Comparison of ENCODE assay signal across 15 cellular contexts in the genomic region with DNA sequence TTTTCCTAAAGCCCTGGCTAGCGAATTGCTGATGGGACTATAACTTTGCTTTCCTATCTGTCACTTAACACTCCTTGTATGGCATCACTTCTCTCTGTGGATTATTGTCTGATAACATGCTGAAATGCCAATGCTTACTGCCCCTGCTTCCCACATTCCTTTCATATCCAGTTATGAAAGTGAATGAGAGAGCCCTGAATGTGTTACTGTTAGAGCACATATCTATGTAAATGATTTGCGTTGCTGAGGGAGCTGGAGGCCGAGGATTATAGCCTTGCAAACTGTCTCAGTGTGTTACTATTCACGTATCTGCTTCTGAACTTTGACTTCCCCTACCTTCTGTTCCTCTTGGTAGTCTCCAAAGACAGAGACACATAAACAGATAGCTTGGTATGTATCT. TPM values are rescaled to one million over a fixed set of nuclear protein-coding genes. Genes with fewer than 3 reads are reported as not detected.
DNase-seq lines count a peak whose midpoint lies in the region; ATAC-seq, FAIRE-seq and TF ChIP-seq lines count a peak whose summit lies in the region.
"Had no signal": no experiment of that assay in that cellular context is flagged by ENCODE, and none has a peak within 500 bp of the region (broad histone marks: within the 10 kb centered on the region; RNA-seq: fewer than 3 reads in every experiment).

No MANE protein-coding gene starts in this region.

- H3K4me1 ChIP-seq in A673 (ENCODE audit: insufficient read depth, low read length, poor library complexity, severe bottlenecking), result peaks cover 4% of the 10 kb centered on the region
- peaks cover 9% of the 10 kb centered on the region for H3K4me1 ChIP-seq in mesenchymal stem cell (ENCODE audit: control insufficient read depth, insufficient read depth, low read depth, low read length)
- peaks cover 5% of the 10 kb centered on the region for H3K4me1 ChIP-seq in lower lobe of right lung
- H3K4me1 ChIP-seq in PC-9 (replicated peaks; ENCODE audit: insufficient read depth), result peaks cover 33% of the 10 kb centered on the region

- no peak overlapping the region for H2AFZ ChIP-seq in mesenchymal stem cell (ENCODE audit: low read depth, low read length)
- H2AFZ ChIP-seq in PC-9, result no peak overlapping the region

- H2BK12ac ChIP-seq in mesenchymal stem cell (ENCODE audit: low read length in 2 of 2), result no peak overlapping the region

- no peaks in the 10 kb centered on the region for H3K36me3 ChIP-seq in A673 (ENCODE audit: insufficient read depth, low read length, poor library complexity, severe bottlenecking)
- no peaks in the 10 kb centered on the region for H3K36me3 ChIP-seq in bronchial epithelial cell (ENCODE audit: control insufficient read depth, insufficient read depth, low read length)
- peaks cover 2 to 19% of the 10 kb centered on the region in 2 experiments for H3K36me3 ChIP-seq in mesenchymal stem cell (ENCODE audit: control insufficient read depth in 1 of 2, insufficient read depth in 2 of 2, low read depth in 1 of 2, low read length in 2 of 2)
- peaks cover 7% of the 10 kb centered on the region for H3K36me3 ChIP-seq in lower lobe of right lung
- peaks cover 10% of the 10 kb centered on the region; the same call in 1 of the 2 replicates for H3K36me3 ChIP-seq in PC-9 (ENCODE audit: low read depth)

- H3K14ac ChIP-seq in mesenchymal stem cell (ENCODE audit: low read length in 2 of 2), result no peak overlapping the region

- H3K4me1 Mint-ChIP-seq in naive thymus-derived CD8-positive, alpha-beta T cell, result peaks cover 2 to 51% (median 15%) of the 10 kb centered on the region in 4 donors

- H4K8ac ChIP-seq in mesenchymal stem cell (ENCODE audit: low read length), result no peak overlapping the region

- no peak overlapping the region for H3K27ac Mint-ChIP-seq in naive thymus-derived CD8-positive, alpha-beta T cell

- no peak overlapping the region for H4K91ac ChIP-seq in mesenchymal stem cell (ENCODE audit: low read length)

- CTCF ChIA-PET in A673 (lab: Charles Lee) (interaction anchor here (0.6 kb wide), 1 partner anchor 1803 kb away, joined by 3 read pairs; no protein-coding TSS in a partner anchor), PC-9 (lab: Charles Lee) (no interaction called here)

- H3K9ac ChIP-seq in mesenchymal stem cell (ENCODE audit: low read length), result no peak overlapping the region

- no peak overlapping the region for H2BK15ac ChIP-seq in mesenchymal stem cell (ENCODE audit: low read depth, poor library complexity, severe bottlenecking)

- no peak overlapping the region for H3K18ac ChIP-seq in mesenchymal stem cell (ENCODE audit: low read depth in 1 of 2, low read length in 2 of 2)

- H3K27me3 ChIP-seq in A673 (replicated peaks; ENCODE audit: insufficient read depth, low read depth, low read length, poor library complexity) (no peaks in the 10 kb centered on the region), bronchial epithelial cell (ENCODE audit: control insufficient read depth, insufficient read depth, low read length) (no peaks in the 10 kb centered on the region), mesenchymal stem cell (ENCODE audit: control insufficient read depth in 1 of 2, insufficient read depth in 1 of 2, low read length in 2 of 2) (no peaks in the 10 kb centered on the region), lower lobe of right lung (ENCODE audit: low read depth) (no peaks in the 10 kb centered on the region), PC-9 (ENCODE audit: insufficient read depth, low read depth) (no peaks in the 10 kb centered on the region)

- H3K9me3 Mint-ChIP-seq in naive thymus-derived CD8-positive, alpha-beta T cell, result no peaks in the 10 kb centered on the region

- H3K4me2 ChIP-seq in mesenchymal stem cell (ENCODE audit: low read length, poor library complexity, severe bottlenecking), result no peak overlapping the region
- no peak overlapping the region for H3K4me2 ChIP-seq in PC-9

- TF ChIP-seq CTCF in A673 (conservative IDR thresholded peaks at IDR 0.05; ENCODE audit: low read depth, low read length) (no peak), bronchial epithelial cell (IDR thresholded peaks at IDR 0.05; ENCODE audit: insufficient read depth, low read length, severe bottlenecking) (no peak), lower lobe of right lung (IDR thresholded peaks at IDR 0.05) (no peak), PC-9 (conservative IDR thresholded peaks at IDR 0.05) (no peak)

- peak; percentile 7 for FAIRE-seq in bronchial epithelial cell (lab: Jason Lieb, UNC)
- FAIRE-seq: GM12892 had no signal

- ATAC-seq in lower lobe of right lung, result no peak
- no peak for ATAC-seq in naive thymus-derived CD8-positive, alpha-beta T cell

- H3K4me3 Mint-ChIP-seq in naive thymus-derived CD8-positive, alpha-beta T cell, result no peak overlapping the region

- H3K4me3 ChIP-seq in A673 (ENCODE audit: low read depth, low read length, poor library complexity, severe bottlenecking), result no peak overlapping the region
- H3K4me3 ChIP-seq in bronchial epithelial cell (ENCODE audit: low read depth, low read length), result no peak overlapping the region
- H3K4me3 ChIP-seq in mesenchymal stem cell (ENCODE audit: insufficient read depth in 1 of 2, low read depth in 1 of 2, low read length in 2 of 2), result no peak overlapping the region
- no peak overlapping the region for H3K4me3 ChIP-seq in lower lobe of right lung
- no peak overlapping the region for H3K4me3 ChIP-seq in PC-9

- H3K27ac ChIP-seq in A673 (ENCODE audit: low read depth, low read length, poor library complexity, severe bottlenecking) (peak overlapping the region; percentile 19), mesenchymal stem cell (ENCODE audit: low read length, poor library complexity, severe bottlenecking) (peak overlapping the region; percentile 67), lower lobe of right lung (no peak overlapping the region), PC-9 (no peak overlapping the region)

- intact Hi-C loops in A673 (cut with micrococcal nuclease; ENCODE audit: unreplicated experiment), result no loop called here
- intact Hi-C loops in lower lobe of right lung (cut with DNase I), result no loop called here
- intact Hi-C loops in PC-9 (cut with micrococcal nuclease; ENCODE audit: unreplicated experiment), result loop anchor here (10.0 kb wide), 1 partner anchor 105 kb away; no protein-coding TSS in a partner anchor

- H2BK5ac ChIP-seq in mesenchymal stem cell (ENCODE audit: low read depth, low read length, poor library complexity, severe bottlenecking), result no peak overlapping the region

- no peaks in the 10 kb centered on the region for H3K9me2 ChIP-seq in PC-9 (ENCODE audit: insufficient read depth)

- BruUV-seq in A673 (replicated peaks; lab: Mats Ljungman, UMichigan), result no TSS peak
- BruUV-seq in PC-9 (replicated peaks; lab: Mats Ljungman, UMichigan), result no TSS peak

- H3K27me3 Mint-ChIP-seq in naive thymus-derived CD8-positive, alpha-beta T cell, result no peaks in the 10 kb centered on the region

- H3K36me3 Mint-ChIP-seq in naive thymus-derived CD8-positive, alpha-beta T cell, result peaks cover 0 to 14% (median 4%) of the 10 kb centered on the region in 3 donors

- POLR2A ChIA-PET in A673 (lab: Charles Lee; ENCODE audit: low non-redundant PET) (no interaction called here), PC-9 (lab: Charles Lee; ENCODE audit: unreplicated experiment) (no interaction called here)
- POLR2A ChIA-PET in naive thymus-derived CD8-positive, alpha-beta T cell (lab: Charles Lee), result interaction anchor here (1.3 kb wide), 1 partner anchor 37 kb away, joined by 3 read pairs; a partner anchor contains a TSS

- H4K20me1 ChIP-seq in PC-9 (ENCODE audit: insufficient read depth), result no peaks in the 10 kb centered on the region

- H3K79me1 ChIP-seq in mesenchymal stem cell (replicated peaks; ENCODE audit: low read length, poor library complexity, severe bottlenecking), result peaks cover 28% of the 10 kb centered on the region

- H3K79me2 ChIP-seq in PC-9 (ENCODE audit: low read depth), result peaks cover 22% of the 10 kb centered on the region

- H3K4ac ChIP-seq in mesenchymal stem cell (ENCODE audit: low read depth in 1 of 2, low read length in 2 of 2), result no peak overlapping the region

- H3F3A ChIP-seq in PC-9 (ENCODE audit: insufficient read depth, low read depth), result peaks cover 7% of the 10 kb centered on the region

- H2BK120ac ChIP-seq in mesenchymal stem cell (ENCODE audit: low read depth, low read length), result no peak overlapping the region

- H2AK5ac ChIP-seq in mesenchymal stem cell (ENCODE audit: low read length, severe bottlenecking), result no peak overlapping the region

- WGBS in mesenchymal stem cell, result 100% methylated on average over 3 of the region's 4 CpGs

- no peaks in the 10 kb centered on the region for H3K9me3 ChIP-seq in A673 (ENCODE audit: low read depth, low read length, poor library complexity, severe bottlenecking)
- H3K9me3 ChIP-seq in mesenchymal stem cell (ENCODE audit: control insufficient read depth, low read length), result no peaks in the 10 kb centered on the region
- no peaks in the 10 kb centered on the region for H3K9me3 ChIP-seq in lower lobe of right lung
- H3K9me3 ChIP-seq in PC-9 (ENCODE audit: insufficient read depth, low read depth), result no peaks in the 10 kb centered on the region
- H3K9me3 ChIP-seq: Caco-2 had no signal

- DNase-seq in A673 (ENCODE audit: low spot score), result no peak
- DNase-seq in NCI-H526 (lab: John Stamatoyannopoulos, UW), result peak; percentile 35 to 77
- DNase-seq in bronchial epithelial cell (ENCODE audit: low read depth), result no peak
- peak; percentile 10 for DNase-seq in mesenchymal stem cell
- DNase-seq in SKM-1 (lab: John Stamatoyannopoulos, UW; ENCODE audit: unreplicated experiment), result no peak
- no peak for DNase-seq in lower lobe of right lung
- DNase-seq in naive thymus-derived CD8-positive, alpha-beta T cell, result no peak
- no peak for DNase-seq in PC-9
- DNase-seq: Caco-2, DMS153, GOT3, KG1, NCI-H510A, RPMI8226 had no signal

- H3K23ac ChIP-seq in mesenchymal stem cell (ENCODE audit: low read length in 2 of 2), result no peak overlapping the region

RNA-seq across cellular contexts. Expression of a gene that starts 37.8 kb away (rescaled TPM):
- total RNA-seq in A673 (2021) (116 and 118 TPM in 2 replicates), bronchial epithelial cell (134 and 140 TPM in 2 replicates), lower lobe of right lung (129 TPM), PC-9 (2021) (104 and 119 TPM in 2 replicates)
- 215 TPM for polyA plus RNA-seq in mesenchymal stem cell (2013, experiment 1 of 2)
- polyA plus RNA-seq in mesenchymal stem cell (2013, experiment 2 of 2), result 218 TPM
- 100 to 1,000 TPM; 160 to 165 TPM for total RNA-seq in naive thymus-derived CD8-positive, alpha-beta T cell
- 100 to 1,000 TPM; 115 to 136 (median 126) TPM for polyA plus RNA-seq in naive thymus-derived CD8-positive, alpha-beta T cell

RNA-seq across cellular contexts. Expression of a gene that starts 39.1 kb away (rescaled TPM):
- total RNA-seq in A673 (2021) (5.9 and 6.4 TPM in 2 replicates), bronchial epithelial cell (29.1 and 29.2 TPM in 2 replicates), lower lobe of right lung (29.7 TPM), PC-9 (2021) (7.0 and 7.1 TPM in 2 replicates)
- polyA plus RNA-seq in mesenchymal stem cell (2013, experiment 1 of 2), result 5.6 TPM
- 5.7 TPM for polyA plus RNA-seq in mesenchymal stem cell (2013, experiment 2 of 2)
- 10 to 100 TPM; 10.0 to 10.8 TPM for total RNA-seq in naive thymus-derived CD8-positive, alpha-beta T cell
- 1 to 10 TPM; 2.5 to 3.1 (median 2.8) TPM for polyA plus RNA-seq in naive thymus-derived CD8-positive, alpha-beta T cell

Comparison
In these comparisons a context has a peak if more than half of its experiments do, and no peak if none do; other contexts are left out.
1. DNase-seq: peak in NCI-H526 (2 of 2) and mesenchymal stem cell (single experiment); none in A673 (single experiment), bronchial epithelial cell (single experiment), SKM-1 (single experiment), lower lobe of right lung (single experiment), naive thymus-derived CD8-positive, alpha-beta T cell (0 of 10) and PC-9 (0 of 2).
2. H3K27ac ChIP-seq: peak in A673 (single experiment) and mesenchymal stem cell (single experiment); none in lower lobe of right lung (single experiment) and PC-9 (single experiment).